ENCODE assay signal across 12 cellular contexts in genomic region chr5:133365326-133365725, GRCh38.
DNase-seq lines count a peak whose midpoint lies in the region; ATAC-seq, FAIRE-seq and TF ChIP-seq lines count a peak whose summit lies in the region.
"Had no signal": no experiment of that assay in that cellular context is flagged by ENCODE, and none has a peak within 500 bp of the region (broad histone marks: within the 10 kb centered on the region; RNA-seq: fewer than 3 reads in every experiment).

No MANE protein-coding gene starts in this region.

- H3K27me3 ChIP-seq in GM06990 (replicated peaks; ENCODE audit: control insufficient read depth, insufficient read depth, low read length) (no peaks in the 10 kb centered on the region; the same call in none of the 2 replicates), bronchial epithelial cell (ENCODE audit: control insufficient read depth, insufficient read depth, low read length) (peaks cover 11% of the 10 kb centered on the region)
- H3K27me3 ChIP-seq in CD8-positive, alpha-beta memory T cell (ENCODE audit: insufficient read depth, low read length, poor library complexity, severe bottlenecking), result no peaks in the 10 kb centered on the region
- no peaks in the 10 kb centered on the region for H3K27me3 ChIP-seq in effector memory CD4-positive, alpha-beta T cell (replicated peaks; ENCODE audit: control insufficient read depth, insufficient read depth, low read length, poor library complexity, severe bottlenecking)

- H3K27ac ChIP-seq in CD8-positive, alpha-beta memory T cell (ENCODE audit: low read depth, low read length), result no peak overlapping the region
- no peak overlapping the region for H3K27ac ChIP-seq in effector memory CD4-positive, alpha-beta T cell (ENCODE audit: insufficient read depth, low read length, poor library complexity, severe bottlenecking)

- DNase-seq in GM06990 (ENCODE audit: extremely low read depth, insufficient read length), result no peak
- DNase-seq in bronchial epithelial cell (ENCODE audit: low read depth), result no peak
- peak; percentile 48 for DNase-seq in neural crest cell (ENCODE audit: low read depth, low spot score)
- no peak for DNase-seq in CD8-positive, alpha-beta memory T cell
- no peak for DNase-seq in NCI-H526 treated with DMSO at 0.1 percent for 48 hours (lab: John Stamatoyannopoulos, UW)
- DNase-seq in effector memory CD4-positive, alpha-beta T cell, result no peak
- DNase-seq: effector memory CD8-positive, alpha-beta T cell; GF-D8; left colon; NK-92 treated with Interleukin-12 subunit alpha and Interleukin-12 subunit beta, amount 100 ng/mL, for 24 hours had no signal

- ATAC-seq in HG03469 (IDR thresholded peaks at IDR 0.05; ENCODE audit: unreplicated experiment), result no peak
- ATAC-seq: effector memory CD8-positive, alpha-beta T cell; left colon had no signal

- H3K27ac Mint-ChIP-seq in neural crest cell (ENCODE audit: unreplicated experiment), result no peak overlapping the region
- no peak overlapping the region for H3K27ac Mint-ChIP-seq in CD8-positive, alpha-beta memory T cell
- H3K27ac Mint-ChIP-seq: effector memory CD8-positive, alpha-beta T cell had no signal

- H3K36me3 ChIP-seq in GM06990 (ENCODE audit: control insufficient read depth, insufficient read depth, low read length), result no peaks in the 10 kb centered on the region
- H3K36me3 ChIP-seq in bronchial epithelial cell (ENCODE audit: control insufficient read depth, insufficient read depth, low read length), result no peaks in the 10 kb centered on the region
- H3K36me3 ChIP-seq in CD8-positive, alpha-beta memory T cell (ENCODE audit: insufficient read depth, low read length), result no peaks in the 10 kb centered on the region
- H3K36me3 ChIP-seq in effector memory CD4-positive, alpha-beta T cell (ENCODE audit: control insufficient read depth, insufficient read depth, low read length), result no peaks in the 10 kb centered on the region

- no peak overlapping the region for H3K4me3 Mint-ChIP-seq in neural crest cell
- H3K4me3 Mint-ChIP-seq in CD8-positive, alpha-beta memory T cell, result no peak overlapping the region
- H3K4me3 Mint-ChIP-seq: effector memory CD8-positive, alpha-beta T cell had no signal

- H3K4me3 ChIP-seq in GM06990 (replicated peaks; ENCODE audit: low read depth, low read length) (no peak overlapping the region), bronchial epithelial cell (ENCODE audit: low read depth, low read length) (no peak overlapping the region)
- H3K4me3 ChIP-seq in CD8-positive, alpha-beta memory T cell (ENCODE audit: low read length), result no peak overlapping the region
- H3K4me3 ChIP-seq in effector memory CD4-positive, alpha-beta T cell (ENCODE audit: insufficient read depth, low read depth, low read length, poor library complexity, severe bottlenecking), result no peak overlapping the region

- TF ChIP-seq CTCF in GM06990 (IDR thresholded peaks at IDR 0.05; ENCODE audit: insufficient read depth, low read length, poor library complexity, severe bottlenecking) (peak; percentile 58), bronchial epithelial cell (IDR thresholded peaks at IDR 0.05; ENCODE audit: insufficient read depth, low read length, severe bottlenecking) (peak; percentile 32), neural crest cell (conservative IDR thresholded peaks at IDR 0.05) (peak; percentile 62)

- H3K4me1 Mint-ChIP-seq in neural crest cell, result peaks cover 52% of the 10 kb centered on the region
- H3K4me1 Mint-ChIP-seq in CD8-positive, alpha-beta memory T cell, result no peaks in the 10 kb centered on the region

- no peaks in the 10 kb centered on the region for H3K4me1 ChIP-seq in CD8-positive, alpha-beta memory T cell (ENCODE audit: insufficient read depth, low read length)
- no peaks in the 10 kb centered on the region for H3K4me1 ChIP-seq in effector memory CD4-positive, alpha-beta T cell (ENCODE audit: control insufficient read depth, insufficient read depth, low read length, poor library complexity, severe bottlenecking)

- peak; percentile 42; the same call in 1 of the 2 replicates for TF ChIP-seq RAD21 in Ishikawa (IDR thresholded peaks at IDR 0.05; ENCODE audit: low read depth)

- POLR2A ChIA-PET in CD8-positive, alpha-beta memory T cell (lab: Charles Lee), result no interaction called here

- no peak for TF ChIP-seq EP300 in Ishikawa (IDR thresholded peaks at IDR 0.05; ENCODE audit: borderline replicate concordance)

- H3K9me3 Mint-ChIP-seq in neural crest cell, result no peaks in the 10 kb centered on the region
- H3K9me3 Mint-ChIP-seq in CD8-positive, alpha-beta memory T cell, result no peaks in the 10 kb centered on the region
- H3K9me3 Mint-ChIP-seq: effector memory CD8-positive, alpha-beta T cell had no signal

- FAIRE-seq in bronchial epithelial cell (lab: Jason Lieb, UNC), result no peak

- H3K27me3 Mint-ChIP-seq in neural crest cell (ENCODE audit: low read depth), result no peaks in the 10 kb centered on the region
- H3K27me3 Mint-ChIP-seq in CD8-positive, alpha-beta memory T cell, result peaks cover 9 to 37% of the 10 kb centered on the region in 2 donors

- CTCF ChIA-PET in CD8-positive, alpha-beta memory T cell (lab: Charles Lee), result no interaction called here

- no peaks in the 10 kb centered on the region for H3K9me3 ChIP-seq in CD8-positive, alpha-beta memory T cell (ENCODE audit: low read length)
- no peaks in the 10 kb centered on the region for H3K9me3 ChIP-seq in effector memory CD4-positive, alpha-beta T cell (ENCODE audit: control insufficient read depth, low read length)

- no peaks in the 10 kb centered on the region for H3K36me3 Mint-ChIP-seq in neural crest cell (ENCODE audit: low read depth)
- no peaks in the 10 kb centered on the region for H3K36me3 Mint-ChIP-seq in CD8-positive, alpha-beta memory T cell

TF ChIP-seq in Ishikawa, 13 proteins besides CTCF, POLR2A, EP300 and RAD21:
- no peak for TF ChIP-seq CEBPB (IDR thresholded peaks at IDR 0.05)
- TF ChIP-seq CREB1 (IDR thresholded peaks at IDR 0.05; ENCODE audit: low read depth), result no peak
- TF ChIP-seq EGR1 (IDR thresholded peaks at IDR 0.05), result no peak
- TF ChIP-seq NFIC (IDR thresholded peaks at IDR 0.05), result no peak
- TF ChIP-seq USF1 (IDR thresholded peaks at IDR 0.05), result no peak
- TF ChIP-seq TEAD4 (IDR thresholded peaks at IDR 0.05), result no peak
- TF ChIP-seq FOXM1 (IDR thresholded peaks at IDR 0.05; ENCODE audit: borderline replicate concordance, low read depth), result no peak
- no peak for TF ChIP-seq TAF1 (IDR thresholded peaks at IDR 0.05; ENCODE audit: low read depth)
- TF ChIP-seq TCF12 (IDR thresholded peaks at IDR 0.05; ENCODE audit: low read depth), result no peak
- TF ChIP-seq ZBTB7A (IDR thresholded peaks at IDR 0.05; ENCODE audit: low read depth), result no peak
- TF ChIP-seq MAX (IDR thresholded peaks at IDR 0.05), result no peak
- no peak for TF ChIP-seq REST (IDR thresholded peaks at IDR 0.05; ENCODE audit: low read depth)
- no peak for TF ChIP-seq YY1 (IDR thresholded peaks at IDR 0.05; ENCODE audit: low read depth)
TF ChIP-seq in Ishikawa: peak in this region for 0.
